Comparison of ENCODE assay signal across 8 cellular contexts in genomic region chr1:210448293-210448892, GRCh38.
DNase-seq lines count a peak whose midpoint lies in the region; ATAC-seq, FAIRE-seq and TF ChIP-seq lines count a peak whose summit lies in the region.

No MANE protein-coding gene starts in this region.

- H3K4me2 ChIP-seq in K562 (ENCODE audit: insufficient read depth, low read length) = no peak overlapping the region

- H4K20me1 ChIP-seq in K562 (replicated peaks; ENCODE audit: control insufficient read depth, insufficient read depth, low read length) = no peaks in the 10 kb centered on the region

- DNase-seq in DMS 273 treated with DMSO at 0.1 percent for 48 hours (lab: John Stamatoyannopoulos, UW) (peak; percentile 66), HEK293T (ENCODE audit: extremely low spot score) (peak; percentile 55), NCI-H526 (lab: John Stamatoyannopoulos, UW) (peak; percentile 27 to 72), K562 (ENCODE audit: extremely low read depth in 1 of 4, low spot score in 3 of 4) (peak; percentile 33 to 44 (median 41)), kidney epithelial cell (ENCODE audit: low read depth) (no peak), vagina (ENCODE audit: extremely low spot score in 2 of 2) (no peak)

- no peak overlapping the region for H3K27ac ChIP-seq in K562 (ENCODE audit: extremely low read depth, low read depth, low read length)
- no peak overlapping the region for H3K27ac ChIP-seq in vagina

- no peak for TF ChIP-seq EP300 in K562 (IDR thresholded peaks at IDR 0.05; ENCODE audit: low read length)

- no peaks in the 10 kb centered on the region for H3K9me3 ChIP-seq in K562 (replicated peaks; ENCODE audit: control insufficient read depth, insufficient read depth, low read depth, low read length)
- H3K9me3 ChIP-seq in vagina = no peaks in the 10 kb centered on the region

- H3K36me3 ChIP-seq in K562 (ENCODE audit: control insufficient read depth, insufficient read depth, low read length) = no peaks in the 10 kb centered on the region
- peaks cover 1% of the 10 kb centered on the region for H3K36me3 ChIP-seq in kidney epithelial cell (ENCODE audit: control insufficient read depth, insufficient read depth, low read length)
- no peaks in the 10 kb centered on the region for H3K36me3 ChIP-seq in vagina

- no peak overlapping the region for H3K9ac ChIP-seq in K562 (ENCODE audit: insufficient read depth in 1 of 2, low read depth in 2 of 2, low read length in 2 of 2)

- 0% methylated on average over 4 of the region's 4 CpGs for WGBS in K562 (ENCODE audit: insufficient coverage, low coverage, missing lambda C conversion rate)

- POLR2A ChIA-PET in HEK293T (lab: Yijun Ruan, JAX) (interaction anchor here (0.9 kb wide), 1 partner anchor 370 kb away, joined by 3 read pairs; no protein-coding TSS in a partner anchor), K562 (lab: Yijun Ruan, JAX) (no interaction called here)

- peak; percentile 88 to 89 for TF ChIP-seq RAD21 in K562 (CRISPR knock-in tag; conservative IDR thresholded peaks at IDR 0.05 in 1 of 2, IDR thresholded peaks at IDR 0.05 in 1 of 2)

- BruUV-seq in K562 (replicated peaks; lab: Mats Ljungman, UMichigan) = no TSS peak

- H2AFZ ChIP-seq in K562 (ENCODE audit: low read depth, low read length) = no peak overlapping the region

- peaks cover 0 to 8% of the 10 kb centered on the region in 2 experiments; a peak in 3 of 5 replicates for H3K27me3 ChIP-seq in K562 (ENCODE audit: control insufficient read depth in 2 of 2, insufficient read depth in 2 of 2, low read length in 2 of 2)
- H3K27me3 ChIP-seq in kidney epithelial cell (ENCODE audit: control insufficient read depth, insufficient read depth, low read length) = no peaks in the 10 kb centered on the region
- H3K27me3 ChIP-seq in vagina = no peaks in the 10 kb centered on the region

- H3K79me2 ChIP-seq in K562 (ENCODE audit: control insufficient read depth, insufficient read depth, low read length) = no peaks in the 10 kb centered on the region

- peak; percentile 81 for FAIRE-seq in K562 (lab: Jason Lieb, UNC)

- H3K4me3 ChIP-seq in K562 (no peak overlapping the region), kidney epithelial cell (ENCODE audit: low read depth, low read length) (no peak overlapping the region), vagina (no peak overlapping the region)

- ATAC-seq in K562 (peak; percentile 82), GM18907 (IDR thresholded peaks at IDR 0.05; ENCODE audit: unreplicated experiment) (no peak)
- no peak for ATAC-seq in activated CD4-positive, CD25-positive, alpha-beta regulatory T cell treated with anti-CD3 and anti-CD28 coated beads, Interleukin-2, amount 50 U/mL, for 24 hours

- TF ChIP-seq POLR2A in K562 (conservative IDR thresholded peaks at IDR 0.05) (no peak), vagina (IDR thresholded peaks at IDR 0.05) (no peak)

- no peaks in the 10 kb centered on the region for H3K9me1 ChIP-seq in K562 (ENCODE audit: control insufficient read depth, insufficient read depth, low read length)

- CTCF ChIA-PET in HEK293T (lab: Yijun Ruan, JAX) = interaction anchor here (0.6 to 1.3 kb wide), 9 partner anchors 8 to 763 kb away, joined by 3 to 10 read pairs (median 4); partner anchors contain the start of gene KCNH1
- CTCF ChIA-PET in K562 (lab: Yijun Ruan, JAX; ENCODE audit: low intra/inter-chr PET ratio) = interaction anchor here (0.8 to 2.0 kb wide), 2 partner anchors 687 to 1065 kb away, joined by 3 to 18 read pairs; partner anchors contain the start of gene KCNH1

- in situ Hi-C loops in K562 (cut with MboI) = no loop called here

- TF ChIP-seq CTCF in K562 (IDR thresholded peaks at IDR 0.05 in 2 of 3, conservative IDR thresholded peaks at IDR 0.05 in 1 of 3; ENCODE audit: insufficient read depth in 2 of 3, low read depth in 1 of 3, low read length in 3 of 3) (peak; percentile 42 to 73 (median 56); a peak in 5 of 6 replicates), kidney epithelial cell (IDR thresholded peaks at IDR 0.05; ENCODE audit: insufficient read depth, low read length, poor library complexity, severe bottlenecking) (peak; percentile 55), vagina (IDR thresholded peaks at IDR 0.05) (peak in 2 of 3 experiments; percentile 30 to 35)

- intact Hi-C loops in K562 (cut with micrococcal nuclease) = loop anchor here (1.0 to 10.0 kb wide), 4 partner anchors 134 to 1064 kb away; partner anchors contain the start of gene KCNH1
- intact Hi-C loops in vagina (cut with DNase I) = no loop called here

- H3K4me1 ChIP-seq in K562 (replicated peaks in 1 of 2; ENCODE audit: control insufficient read depth in 2 of 2, insufficient read depth in 2 of 2, low read length in 2 of 2) = no peaks in the 10 kb centered on the region
- no peaks in the 10 kb centered on the region for H3K4me1 ChIP-seq in vagina

TF ChIP-seq in HEK293T, 16 proteins besides CTCF, POLR2A, EP300 and RAD21:
- no peak for TF ChIP-seq L3MBTL2 (conservative IDR thresholded peaks at IDR 0.05)
- no peak for TF ChIP-seq ELF4 (IDR thresholded peaks at IDR 0.05)
- TF ChIP-seq FOXM1 (IDR thresholded peaks at IDR 0.05; ENCODE audit: borderline replicate concordance) = no peak
- no peak for TF ChIP-seq NFRKB (IDR thresholded peaks at IDR 0.05)
- TF ChIP-seq TARDBP (IDR thresholded peaks at IDR 0.05) = no peak
- TF ChIP-seq HDGF (IDR thresholded peaks at IDR 0.05; ENCODE audit: borderline replicate concordance) = no peak
- TF ChIP-seq SUZ12 (IDR thresholded peaks at IDR 0.05) = no peak
- no peak for TF ChIP-seq PKNOX1 (IDR thresholded peaks at IDR 0.05)
- TF ChIP-seq SP1 (IDR thresholded peaks at IDR 0.05) = no peak
- TF ChIP-seq CTBP1 (IDR thresholded peaks at IDR 0.05; ENCODE audit: borderline replicate concordance) = no peak
- TF ChIP-seq ARNT (IDR thresholded peaks at IDR 0.05) = no peak
- no peak for TF ChIP-seq ZNF384 (IDR thresholded peaks at IDR 0.05)
- no peak for TF ChIP-seq BHLHE40 (IDR thresholded peaks at IDR 0.05; ENCODE audit: borderline replicate concordance)
- TF ChIP-seq FOXA1 (IDR thresholded peaks at IDR 0.05) = no peak
TF ChIP-seq in HEK293T: peak in this region for 0.

TF ChIP-seq in K562, 482 proteins besides CTCF, POLR2A, EP300 and RAD21:
- TF ChIP-seq SMC3 (conservative IDR thresholded peaks at IDR 0.05; ENCODE audit: insufficient read depth, low read depth, low read length) (0 out of 2 replicates have a peak, but pooled peaks have one; percentile 20), DEAF1 (CRISPR knock-in tag; IDR thresholded peaks at IDR 0.05) (peak; percentile 61), RBBP5 (IDR thresholded peaks at IDR 0.05; ENCODE audit: borderline replicate concordance, insufficient read depth, low read length, poor library complexity, severe bottlenecking) (no peak)

Comparison
In these comparisons a context has a peak if more than half of its experiments do, and no peak if none do; other contexts are left out.
1. DNase-seq: peak in DMS 273 treated with DMSO at 0.1 percent for 48 hours (single experiment), HEK293T (single experiment), NCI-H526 (2 of 2) and K562 (4 of 4); none in kidney epithelial cell (single experiment) and vagina (0 of 2).
2. Peak in every context shown above with its lines, with median percentiles within 50 percentile points of each other: CTCF ChIP-seq.